Comparison of ENCODE assay signal across 9 cellular contexts in genomic region chr1:3530931-3531818, GRCh38.
A peak's percentile ranks its signal among the peaks of the same experiment; 100 is the strongest.
DNase-seq lines count a peak whose midpoint lies in the region; ATAC-seq, FAIRE-seq and TF ChIP-seq lines count a peak whose summit lies in the region.
"Had no signal": no experiment of that assay in that cellular context is flagged by ENCODE, and none has a peak within 500 bp of the region (broad histone marks: within the 10 kb centered on the region; RNA-seq: fewer than 3 reads in every experiment).

No MANE protein-coding gene starts in this region.

- H3K9me3 ChIP-seq in neuronal stem cell (replicated peaks in 1 of 2; ENCODE audit: control insufficient read depth in 2 of 2, insufficient read depth in 1 of 2, low read depth in 1 of 2, low read length in 2 of 2), result peaks cover 0 to 1% of the 10 kb centered on the region in 2 donors

- peak overlapping the region; percentile 90 for H3K9ac ChIP-seq in neuronal stem cell (ENCODE audit: low read depth, low read length, poor library complexity)

- H2BK120ac ChIP-seq in neuronal stem cell (ENCODE audit: low read depth, low read length), result no peak overlapping the region

- H3K4me1 Mint-ChIP-seq in activated T-helper 1 cell treated with anti-CD3 and anti-CD28 coated beads, Interleukin-12 subunit alpha, Interleukin-12 subunit beta, Interleukin-2, Interleukin-4 antibody, amounts not matched to agents 30 ng/mL and 10 ng/mL and 1 ng/mL, durations not matched to agents 14 hours and 24 hours and 36 hours (ENCODE audit: low read depth), result no peaks in the 10 kb centered on the region
- peaks cover 37% of the 10 kb centered on the region for H3K4me1 Mint-ChIP-seq in stimulated activated naive CD8-positive, alpha-beta T cell treated with anti-CD3 and anti-CD28 coated beads, Interleukin-15, amount 100 ng/mL, for 72 hours

- DNase-seq in H54 (ENCODE audit: insufficient read length, low spot score), result peak; percentile 83
- peak; percentile 13 for DNase-seq in OCI-M1 (lab: John Stamatoyannopoulos, UW)
- peak; percentile 63 for DNase-seq in activated T-helper 1 cell treated with anti-CD3 and anti-CD28 coated beads, Interleukin-12 subunit alpha, Interleukin-12 subunit beta, Interleukin-2, Interleukin-4 antibody, amounts not matched to agents 30 ng/mL and 10 ng/mL and 1 ng/mL, durations not matched to agents 14 hours and 24 hours and 36 hours (ENCODE audit: low spot score)
- peak; percentile 8 for DNase-seq in fibroblast of the conjunctiva (ENCODE audit: low read depth)
- DNase-seq in neuronal stem cell (ENCODE audit: low spot score), result peak; percentile 71
- peak; percentile 70 to 73 for DNase-seq in stimulated activated naive CD8-positive, alpha-beta T cell treated with anti-CD3 and anti-CD28 coated beads, Interleukin-15, amount 100 ng/mL, for 72 hours
- DNase-seq in NCI-H2029 (lab: John Stamatoyannopoulos, UW), result no peak

- intact Hi-C loops in activated T-helper 1 cell treated with anti-CD3 and anti-CD28 coated beads, Interleukin-12 subunit alpha, Interleukin-12 subunit beta, Interleukin-2, Interleukin-4 antibody, amounts not matched to agents 30 ng/mL and 10 ng/mL and 1 ng/mL, durations not matched to agents 14 hours and 24 hours and 36 hours (cut with micrococcal nuclease), result loop anchor here (1.0 to 5.0 kb wide), 4 partner anchors 40 to 371 kb away; partner anchors contain the start of genes C1orf174 and LRRC47

- no peak overlapping the region for H3K4ac ChIP-seq in neuronal stem cell (ENCODE audit: low read length)

- H3K27ac Mint-ChIP-seq in activated T-helper 1 cell treated with anti-CD3 and anti-CD28 coated beads, Interleukin-12 subunit alpha, Interleukin-12 subunit beta, Interleukin-2, Interleukin-4 antibody, amounts not matched to agents 30 ng/mL and 10 ng/mL and 1 ng/mL, durations not matched to agents 14 hours and 24 hours and 36 hours, result peak overlapping the region; percentile 87
- peak overlapping the region; percentile 72 to 86 for H3K27ac Mint-ChIP-seq in stimulated activated naive CD8-positive, alpha-beta T cell treated with anti-CD3 and anti-CD28 coated beads, Interleukin-15, amount 100 ng/mL, for 72 hours

- no peaks in the 10 kb centered on the region for H3K36me3 Mint-ChIP-seq in activated T-helper 1 cell treated with anti-CD3 and anti-CD28 coated beads, Interleukin-12 subunit alpha, Interleukin-12 subunit beta, Interleukin-2, Interleukin-4 antibody, amounts not matched to agents 30 ng/mL and 10 ng/mL and 1 ng/mL, durations not matched to agents 14 hours and 24 hours and 36 hours (ENCODE audit: low read depth)

- H4K8ac ChIP-seq in neuronal stem cell (ENCODE audit: low read depth, low read length), result no peak overlapping the region

- WGBS in neuronal stem cell (ENCODE audit: extremely low coverage in 2 of 2, insufficient read length in 2 of 2, insufficient replicate concordance in 1 of 2), 2 donors, result no CpG with 5 or more reads among the region's 96 CpGs

- no peaks in the 10 kb centered on the region for H3K9me3 Mint-ChIP-seq in activated T-helper 1 cell treated with anti-CD3 and anti-CD28 coated beads, Interleukin-12 subunit alpha, Interleukin-12 subunit beta, Interleukin-2, Interleukin-4 antibody, amounts not matched to agents 30 ng/mL and 10 ng/mL and 1 ng/mL, durations not matched to agents 14 hours and 24 hours and 36 hours
- H3K9me3 Mint-ChIP-seq in stimulated activated naive CD8-positive, alpha-beta T cell treated with anti-CD3 and anti-CD28 coated beads, Interleukin-15, amount 100 ng/mL, for 72 hours, result no peaks in the 10 kb centered on the region

- no peak overlapping the region for H2BK5ac ChIP-seq in neuronal stem cell (ENCODE audit: low read length)

- peaks cover 3% of the 10 kb centered on the region for H3K79me1 ChIP-seq in neuronal stem cell (ENCODE audit: low read depth, low read length)

- H3K4me1 ChIP-seq in neuronal stem cell (ENCODE audit: control insufficient read depth in 2 of 2, insufficient read depth in 1 of 2, low read depth in 1 of 2, low read length in 2 of 2), result peaks cover 18 to 20% of the 10 kb centered on the region in 2 donors

- peak overlapping the region; percentile 50 to 76 for H3K4me3 ChIP-seq in neuronal stem cell (ENCODE audit: low read length in 2 of 2)

- peak overlapping the region; percentile 97 for H3K18ac ChIP-seq in neuronal stem cell (ENCODE audit: low read length)

- ATAC-seq in stimulated activated naive CD8-positive, alpha-beta T cell treated with anti-CD3 and anti-CD28 coated beads, Interleukin-15, amount 100 ng/mL, for 72 hours, result peak; percentile 86
- ATAC-seq in GM21526 (IDR thresholded peaks at IDR 0.05; ENCODE audit: low FRiP score, unreplicated experiment), result no peak

- TF ChIP-seq POLR2A in H54 (IDR thresholded peaks at IDR 0.05; ENCODE audit: low read depth, low read length), result peak; percentile 51

- peak overlapping the region; percentile 81 for H2BK15ac ChIP-seq in neuronal stem cell (ENCODE audit: low read length)

- H2BK12ac ChIP-seq in neuronal stem cell (ENCODE audit: low read length), result peak overlapping the region; percentile 58

- H3K23ac ChIP-seq in neuronal stem cell (ENCODE audit: low read depth, low read length, poor library complexity), result peak overlapping the region; percentile 22

- peaks cover 0 to 22% (median 9%) of the 10 kb centered on the region in 3 experiments for H3K27me3 ChIP-seq in neuronal stem cell (ENCODE audit: control insufficient read depth in 3 of 3, insufficient read depth in 3 of 3, low read depth in 1 of 3, low read length in 3 of 3)

- H3K4me3 Mint-ChIP-seq in activated T-helper 1 cell treated with anti-CD3 and anti-CD28 coated beads, Interleukin-12 subunit alpha, Interleukin-12 subunit beta, Interleukin-2, Interleukin-4 antibody, amounts not matched to agents 30 ng/mL and 10 ng/mL and 1 ng/mL, durations not matched to agents 14 hours and 24 hours and 36 hours, result peak overlapping the region; percentile 78
- peak overlapping the region; percentile 84 for H3K4me3 Mint-ChIP-seq in stimulated activated naive CD8-positive, alpha-beta T cell treated with anti-CD3 and anti-CD28 coated beads, Interleukin-15, amount 100 ng/mL, for 72 hours

- H3K14ac ChIP-seq in neuronal stem cell (ENCODE audit: low read length), result peak overlapping the region; percentile 94

- peak overlapping the region; percentile 99 for H2AK5ac ChIP-seq in neuronal stem cell (ENCODE audit: low read depth, low read length)

- peak overlapping the region; percentile 86 for H2AFZ ChIP-seq in neuronal stem cell (ENCODE audit: low read length)

- H4K91ac ChIP-seq in neuronal stem cell (ENCODE audit: low read depth, low read length, poor library complexity), result no peak overlapping the region

- peak overlapping the region; percentile 86 for H3K4me2 ChIP-seq in neuronal stem cell (ENCODE audit: insufficient read depth, low read length, poor library complexity, severe bottlenecking)

- H3K36me3 ChIP-seq in neuronal stem cell (replicated peaks in 1 of 2; ENCODE audit: control insufficient read depth in 2 of 2, insufficient read depth in 2 of 2, low read length in 2 of 2), result no peaks in the 10 kb centered on the region

- no peak overlapping the region for H3K27ac ChIP-seq in neuronal stem cell (replicated peaks; ENCODE audit: low read length)

- H3K27me3 Mint-ChIP-seq in activated T-helper 1 cell treated with anti-CD3 and anti-CD28 coated beads, Interleukin-12 subunit alpha, Interleukin-12 subunit beta, Interleukin-2, Interleukin-4 antibody, amounts not matched to agents 30 ng/mL and 10 ng/mL and 1 ng/mL, durations not matched to agents 14 hours and 24 hours and 36 hours (ENCODE audit: insufficient read depth), result peaks cover 2% of the 10 kb centered on the region
- H3K27me3 Mint-ChIP-seq in stimulated activated naive CD8-positive, alpha-beta T cell treated with anti-CD3 and anti-CD28 coated beads, Interleukin-15, amount 100 ng/mL, for 72 hours, result no peaks in the 10 kb centered on the region

- no peak for FAIRE-seq in H54 (lab: Jason Lieb, UNC)
- FAIRE-seq: endometrium had no signal
